In genomic region chr14:103696466-103697071, GRCh38 we compare ENCODE assay signal across 11 cellular contexts. TPM values are rescaled to one million over a fixed set of nuclear protein-coding genes. Genes with fewer than 3 reads are reported as not detected.
DNase-seq lines count a peak whose midpoint lies in the region; TF ChIP-seq lines count a peak whose summit lies in the region.
"Had no signal": no experiment of that assay in that cellular context is flagged by ENCODE, and none has a peak within 500 bp of the region (broad histone marks: within the 10 kb centered on the region; RNA-seq: fewer than 3 reads in every experiment).

No MANE protein-coding gene starts in this region.

- no peak for TF ChIP-seq CTCF in esophagus muscularis mucosa (IDR thresholded peaks at IDR 0.05)
- TF ChIP-seq CTCF in neural crest cell (conservative IDR thresholded peaks at IDR 0.05) = no peak

- H3K9me3 ChIP-seq in esophagus muscularis mucosa = no peaks in the 10 kb centered on the region

- intact Hi-C loops in esophagus muscularis mucosa (cut with DNase I) = no loop called here
- intact Hi-C loops in activated CD4-positive, alpha-beta T cell treated with anti-CD3 and anti-CD28 coated beads, Interleukin-2, amount 10 ng/mL, durations not matched to agents 24 days and 14 days (cut with micrococcal nuclease) = no loop called here

- TF ChIP-seq EP300 in esophagus muscularis mucosa (IDR thresholded peaks at IDR 0.05) = no peak

- 33% methylated on average over 17 of the region's 17 CpGs for WGBS in esophagus muscularis mucosa

- H3K27me3 Mint-ChIP-seq in neural crest cell (ENCODE audit: low read depth) = peaks cover 14% of the 10 kb centered on the region
- H3K27me3 Mint-ChIP-seq in activated CD4-positive, alpha-beta T cell treated with anti-CD3 and anti-CD28 coated beads, Interleukin-2, amount 10 ng/mL, durations not matched to agents 24 days and 14 days = no peaks in the 10 kb centered on the region

- H3K4me3 Mint-ChIP-seq in neural crest cell = peak overlapping the region; percentile 51
- no peak overlapping the region for H3K4me3 Mint-ChIP-seq in activated CD4-positive, alpha-beta T cell treated with anti-CD3 and anti-CD28 coated beads, Interleukin-2, amount 10 ng/mL, durations not matched to agents 24 days and 14 days

- TF ChIP-seq POLR2A in esophagus muscularis mucosa (IDR thresholded peaks at IDR 0.05; ENCODE audit: low read depth) = no peak

- H3K9me3 Mint-ChIP-seq in neural crest cell = no peaks in the 10 kb centered on the region
- no peaks in the 10 kb centered on the region for H3K9me3 Mint-ChIP-seq in activated CD4-positive, alpha-beta T cell treated with anti-CD3 and anti-CD28 coated beads, Interleukin-2, amount 10 ng/mL, durations not matched to agents 24 days and 14 days

- DNase-seq in AG20443 (ENCODE audit: low spot score) (peak; percentile 43), NCI-H2107 treated with DMSO at 0.1 percent for 48 hours (lab: John Stamatoyannopoulos, UW; ENCODE audit: unreplicated experiment) (peak; percentile 76), esophagus muscularis mucosa (ENCODE audit: extremely low spot score) (no peak), neural crest cell (ENCODE audit: low read depth, low spot score) (no peak), NCI-H82 (lab: John Stamatoyannopoulos, UW) (no peak), mesenteric fat pad (ENCODE audit: low spot score) (no peak)
- no peak for DNase-seq in activated CD4-positive, alpha-beta T cell treated with anti-CD3 and anti-CD28 coated beads, Interleukin-2, amount 10 ng/mL, durations not matched to agents 24 days and 14 days
- DNase-seq in NK-92 treated with Interleukin-12 subunit alpha and Interleukin-12 subunit beta, amount 100 ng/mL, for 24 hours (lab: John Stamatoyannopoulos, UW) = no peak
- DNase-seq: activated naive CD4-positive, alpha-beta T cell; EL; NCI-H526 treated with DMSO at 0.1 percent for 48 hours had no signal

- H3K27me3 ChIP-seq in esophagus muscularis mucosa = no peaks in the 10 kb centered on the region

- no peaks in the 10 kb centered on the region for H3K36me3 Mint-ChIP-seq in neural crest cell (ENCODE audit: low read depth)
- peaks cover 20% of the 10 kb centered on the region for H3K36me3 Mint-ChIP-seq in activated CD4-positive, alpha-beta T cell treated with anti-CD3 and anti-CD28 coated beads, Interleukin-2, amount 10 ng/mL, durations not matched to agents 24 days and 14 days (ENCODE audit: low read depth)

- H3K36me3 ChIP-seq in esophagus muscularis mucosa = peaks cover 30 to 78% (median 74%) of the 10 kb centered on the region in 4 donors

- peaks cover 22% of the 10 kb centered on the region for H3K4me1 Mint-ChIP-seq in neural crest cell
- H3K4me1 Mint-ChIP-seq in activated CD4-positive, alpha-beta T cell treated with anti-CD3 and anti-CD28 coated beads, Interleukin-2, amount 10 ng/mL, durations not matched to agents 24 days and 14 days = no peaks in the 10 kb centered on the region

- H3K27ac ChIP-seq in esophagus muscularis mucosa (replicated peaks in 1 of 4) = peak overlapping the region; percentile 62 to 82 (median 72)

- H3K4me1 ChIP-seq in esophagus muscularis mucosa = peaks cover 57 to 68% (median 63%) of the 10 kb centered on the region in 4 donors

- H3K27ac Mint-ChIP-seq in neural crest cell (ENCODE audit: unreplicated experiment) = peak overlapping the region; percentile 12
- no peak overlapping the region for H3K27ac Mint-ChIP-seq in activated CD4-positive, alpha-beta T cell treated with anti-CD3 and anti-CD28 coated beads, Interleukin-2, amount 10 ng/mL, durations not matched to agents 24 days and 14 days

- H3K4me3 ChIP-seq in esophagus muscularis mucosa = peak overlapping the region in 1 of 4 donors; percentile 17

RNA-seq across cellular contexts. Expression of gene XRCC3, which starts 18.7 kb away (rescaled TPM):
- total RNA-seq in esophagus muscularis mucosa (1 to 10 TPM; 1.6 to 5.4 (median 2.1) TPM), neural crest cell (50.8 and 53.6 TPM in 2 replicates), mesenteric fat pad (6.3 TPM)
- total RNA-seq in activated CD4-positive, alpha-beta T cell treated with anti-CD3 and anti-CD28 coated beads, Interleukin-2, amount 10 ng/mL, durations not matched to agents 24 days and 14 days = 70.3 and 75.8 TPM in 2 replicates

RNA-seq across cellular contexts. Expression of gene ZFYVE21, which starts 19.0 kb away (rescaled TPM):
- total RNA-seq in esophagus muscularis mucosa = 100 to 1,000 TPM; 121 to 180 (median 156) TPM
- 42.0 and 44.0 TPM in 2 replicates for total RNA-seq in neural crest cell
- 21.4 and 23.9 TPM in 2 replicates for total RNA-seq in activated CD4-positive, alpha-beta T cell treated with anti-CD3 and anti-CD28 coated beads, Interleukin-2, amount 10 ng/mL, durations not matched to agents 24 days and 14 days
- total RNA-seq in mesenteric fat pad = 57.4 TPM

Comparison
In these comparisons a context has a peak if more than half of its experiments do, and no peak if none do; other contexts are left out.
1. DNase-seq: peak in AG20443 (single experiment) and NCI-H2107 treated with DMSO at 0.1 percent for 48 hours (single experiment); none in esophagus muscularis mucosa (single experiment), neural crest cell (single experiment), activated CD4-positive, alpha-beta T cell treated with anti-CD3 and anti-CD28 coated beads, Interleukin-2, amount 10 ng/mL, durations not matched to agents 24 days and 14 days (single experiment), NCI-H82 (single experiment), NK-92 treated with Interleukin-12 subunit alpha and Interleukin-12 subunit beta, amount 100 ng/mL, for 24 hours (single experiment) and mesenteric fat pad (single experiment).